In the genomic region with DNA sequence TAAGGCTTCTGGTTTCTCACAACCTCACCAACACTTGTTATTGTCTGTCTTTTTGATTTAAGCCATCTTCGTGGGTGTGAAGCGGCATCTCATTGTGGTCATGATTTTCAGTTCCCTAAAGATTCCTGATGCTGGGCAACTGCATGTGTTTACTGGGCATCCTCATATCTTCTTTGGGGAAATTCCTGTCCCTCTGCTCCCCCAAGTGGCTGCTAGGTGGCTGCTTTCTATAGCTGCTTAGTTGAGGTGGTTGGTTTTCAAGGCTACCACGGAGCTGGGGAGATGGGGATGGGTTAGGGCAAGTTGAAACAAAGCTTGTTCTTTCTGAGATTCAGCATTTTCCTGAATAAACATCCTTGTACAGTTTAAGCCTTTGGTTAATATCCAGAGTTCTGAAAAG, we compare ENCODE assay signal across 1 cellular context.
A peak's percentile ranks its signal among the peaks of the same experiment; 100 is the strongest.
TF ChIP-seq lines count a peak whose summit lies in the region.

No MANE protein-coding gene starts in this region.

TF ChIP-seq in HepG2, 621 proteins besides CTCF, POLR2A, EP300 and RAD21 (continued from another document):
- TF ChIP-seq, protein P1, sequence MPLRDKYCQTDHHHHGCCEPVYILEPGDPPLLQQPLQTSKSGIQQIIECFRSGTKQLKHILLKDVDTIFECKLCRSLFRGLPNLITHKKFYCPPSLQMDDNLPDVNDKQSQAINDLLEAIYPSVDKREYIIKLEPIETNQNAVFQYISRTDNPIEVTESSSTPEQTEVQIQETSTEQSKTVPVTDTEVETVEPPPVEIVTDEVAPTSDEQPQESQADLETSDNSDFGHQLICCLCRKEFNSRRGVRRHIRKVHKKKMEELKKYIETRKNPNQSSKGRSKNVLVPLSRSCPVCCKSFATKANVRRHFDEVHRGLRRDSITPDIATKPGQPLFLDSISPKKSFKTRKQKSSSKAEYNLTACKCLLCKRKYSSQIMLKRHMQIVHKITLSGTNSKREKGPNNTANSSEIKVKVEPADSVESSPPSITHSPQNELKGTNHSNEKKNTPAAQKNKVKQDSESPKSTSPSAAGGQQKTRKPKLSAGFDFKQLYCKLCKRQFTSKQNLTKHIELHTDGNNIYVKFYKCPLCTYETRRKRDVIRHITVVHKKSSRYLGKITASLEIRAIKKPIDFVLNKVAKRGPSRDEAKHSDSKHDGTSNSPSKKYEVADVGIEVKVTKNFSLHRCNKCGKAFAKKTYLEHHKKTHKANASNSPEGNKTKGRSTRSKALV (CRISPR knock-in tag; IDR thresholded peaks at IDR 0.05), result 0 out of 2 replicates have a peak, but pooled peaks have one; percentile 51
- TF ChIP-seq, protein P2, sequence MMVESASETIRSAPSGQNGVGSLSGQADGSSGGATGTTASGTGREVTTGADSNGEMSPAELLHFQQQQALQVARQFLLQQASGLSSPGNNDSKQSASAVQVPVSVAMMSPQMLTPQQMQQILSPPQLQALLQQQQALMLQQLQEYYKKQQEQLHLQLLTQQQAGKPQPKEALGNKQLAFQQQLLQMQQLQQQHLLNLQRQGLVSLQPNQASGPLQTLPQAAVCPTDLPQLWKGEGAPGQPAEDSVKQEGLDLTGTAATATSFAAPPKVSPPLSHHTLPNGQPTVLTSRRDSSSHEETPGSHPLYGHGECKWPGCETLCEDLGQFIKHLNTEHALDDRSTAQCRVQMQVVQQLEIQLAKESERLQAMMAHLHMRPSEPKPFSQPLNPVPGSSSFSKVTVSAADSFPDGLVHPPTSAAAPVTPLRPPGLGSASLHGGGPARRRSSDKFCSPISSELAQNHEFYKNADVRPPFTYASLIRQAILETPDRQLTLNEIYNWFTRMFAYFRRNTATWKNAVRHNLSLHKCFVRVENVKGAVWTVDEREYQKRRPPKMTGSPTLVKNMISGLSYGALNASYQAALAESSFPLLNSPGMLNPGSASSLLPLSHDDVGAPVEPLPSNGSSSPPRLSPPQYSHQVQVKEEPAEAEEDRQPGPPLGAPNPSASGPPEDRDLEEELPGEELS (CRISPR knock-in tag; IDR thresholded peaks at IDR 0.05), result 0 out of 2 replicates have a peak, but pooled peaks have one; percentile 26
- 0 out of 2 replicates have a peak, but pooled peaks have one; percentile 30 for TF ChIP-seq FOXO1 (CRISPR knock-in tag; IDR thresholded peaks at IDR 0.05)
- peak; percentile 38 for TF ChIP-seq TEAD3 (CRISPR knock-in tag; optimal IDR thresholded peaks at IDR 0.05; ENCODE audit: borderline replicate concordance)
- TF ChIP-seq ZNF7 (CRISPR knock-in tag; IDR thresholded peaks at IDR 0.05), result peak; percentile 44; the same call in 1 of the 2 replicates
- TF ChIP-seq, protein P3, sequence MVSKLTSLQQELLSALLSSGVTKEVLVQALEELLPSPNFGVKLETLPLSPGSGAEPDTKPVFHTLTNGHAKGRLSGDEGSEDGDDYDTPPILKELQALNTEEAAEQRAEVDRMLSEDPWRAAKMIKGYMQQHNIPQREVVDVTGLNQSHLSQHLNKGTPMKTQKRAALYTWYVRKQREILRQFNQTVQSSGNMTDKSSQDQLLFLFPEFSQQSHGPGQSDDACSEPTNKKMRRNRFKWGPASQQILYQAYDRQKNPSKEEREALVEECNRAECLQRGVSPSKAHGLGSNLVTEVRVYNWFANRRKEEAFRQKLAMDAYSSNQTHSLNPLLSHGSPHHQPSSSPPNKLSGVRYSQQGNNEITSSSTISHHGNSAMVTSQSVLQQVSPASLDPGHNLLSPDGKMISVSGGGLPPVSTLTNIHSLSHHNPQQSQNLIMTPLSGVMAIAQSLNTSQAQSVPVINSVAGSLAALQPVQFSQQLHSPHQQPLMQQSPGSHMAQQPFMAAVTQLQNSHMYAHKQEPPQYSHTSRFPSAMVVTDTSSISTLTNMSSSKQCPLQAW (CRISPR knock-in tag; IDR thresholded peaks at IDR 0.05), result 0 out of 2 replicates have a peak, but pooled peaks have one; percentile 25
- TF ChIP-seq, protein P4, sequence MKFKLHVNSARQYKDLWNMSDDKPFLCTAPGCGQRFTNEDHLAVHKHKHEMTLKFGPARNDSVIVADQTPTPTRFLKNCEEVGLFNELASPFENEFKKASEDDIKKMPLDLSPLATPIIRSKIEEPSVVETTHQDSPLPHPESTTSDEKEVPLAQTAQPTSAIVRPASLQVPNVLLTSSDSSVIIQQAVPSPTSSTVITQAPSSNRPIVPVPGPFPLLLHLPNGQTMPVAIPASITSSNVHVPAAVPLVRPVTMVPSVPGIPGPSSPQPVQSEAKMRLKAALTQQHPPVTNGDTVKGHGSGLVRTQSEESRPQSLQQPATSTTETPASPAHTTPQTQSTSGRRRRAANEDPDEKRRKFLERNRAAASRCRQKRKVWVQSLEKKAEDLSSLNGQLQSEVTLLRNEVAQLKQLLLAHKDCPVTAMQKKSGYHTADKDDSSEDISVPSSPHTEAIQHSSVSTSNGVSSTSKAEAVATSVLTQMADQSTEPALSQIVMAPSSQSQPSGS (CRISPR knock-in tag; IDR thresholded peaks at IDR 0.05), result 0 out of 2 replicates have a peak, but pooled peaks have one; percentile 38
- TF ChIP-seq, protein P5, sequence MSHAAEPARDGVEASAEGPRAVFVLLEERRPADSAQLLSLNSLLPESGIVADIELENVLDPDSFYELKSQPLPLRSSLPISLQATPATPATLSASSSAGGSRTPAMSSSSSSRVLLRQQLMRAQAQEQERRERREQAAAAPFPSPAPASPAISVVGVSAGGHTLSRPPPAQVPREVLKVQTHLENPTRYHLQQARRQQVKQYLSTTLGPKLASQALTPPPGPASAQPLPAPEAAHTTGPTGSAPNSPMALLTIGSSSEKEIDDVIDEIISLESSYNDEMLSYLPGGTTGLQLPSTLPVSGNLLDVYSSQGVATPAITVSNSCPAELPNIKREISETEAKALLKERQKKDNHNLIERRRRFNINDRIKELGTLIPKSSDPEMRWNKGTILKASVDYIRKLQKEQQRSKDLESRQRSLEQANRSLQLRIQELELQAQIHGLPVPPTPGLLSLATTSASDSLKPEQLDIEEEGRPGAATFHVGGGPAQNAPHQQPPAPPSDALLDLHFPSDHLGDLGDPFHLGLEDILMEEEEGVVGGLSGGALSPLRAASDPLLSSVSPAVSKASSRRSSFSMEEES (CRISPR knock-in tag; IDR thresholded peaks at IDR 0.05), result no peak
- TF ChIP-seq, protein P6, sequence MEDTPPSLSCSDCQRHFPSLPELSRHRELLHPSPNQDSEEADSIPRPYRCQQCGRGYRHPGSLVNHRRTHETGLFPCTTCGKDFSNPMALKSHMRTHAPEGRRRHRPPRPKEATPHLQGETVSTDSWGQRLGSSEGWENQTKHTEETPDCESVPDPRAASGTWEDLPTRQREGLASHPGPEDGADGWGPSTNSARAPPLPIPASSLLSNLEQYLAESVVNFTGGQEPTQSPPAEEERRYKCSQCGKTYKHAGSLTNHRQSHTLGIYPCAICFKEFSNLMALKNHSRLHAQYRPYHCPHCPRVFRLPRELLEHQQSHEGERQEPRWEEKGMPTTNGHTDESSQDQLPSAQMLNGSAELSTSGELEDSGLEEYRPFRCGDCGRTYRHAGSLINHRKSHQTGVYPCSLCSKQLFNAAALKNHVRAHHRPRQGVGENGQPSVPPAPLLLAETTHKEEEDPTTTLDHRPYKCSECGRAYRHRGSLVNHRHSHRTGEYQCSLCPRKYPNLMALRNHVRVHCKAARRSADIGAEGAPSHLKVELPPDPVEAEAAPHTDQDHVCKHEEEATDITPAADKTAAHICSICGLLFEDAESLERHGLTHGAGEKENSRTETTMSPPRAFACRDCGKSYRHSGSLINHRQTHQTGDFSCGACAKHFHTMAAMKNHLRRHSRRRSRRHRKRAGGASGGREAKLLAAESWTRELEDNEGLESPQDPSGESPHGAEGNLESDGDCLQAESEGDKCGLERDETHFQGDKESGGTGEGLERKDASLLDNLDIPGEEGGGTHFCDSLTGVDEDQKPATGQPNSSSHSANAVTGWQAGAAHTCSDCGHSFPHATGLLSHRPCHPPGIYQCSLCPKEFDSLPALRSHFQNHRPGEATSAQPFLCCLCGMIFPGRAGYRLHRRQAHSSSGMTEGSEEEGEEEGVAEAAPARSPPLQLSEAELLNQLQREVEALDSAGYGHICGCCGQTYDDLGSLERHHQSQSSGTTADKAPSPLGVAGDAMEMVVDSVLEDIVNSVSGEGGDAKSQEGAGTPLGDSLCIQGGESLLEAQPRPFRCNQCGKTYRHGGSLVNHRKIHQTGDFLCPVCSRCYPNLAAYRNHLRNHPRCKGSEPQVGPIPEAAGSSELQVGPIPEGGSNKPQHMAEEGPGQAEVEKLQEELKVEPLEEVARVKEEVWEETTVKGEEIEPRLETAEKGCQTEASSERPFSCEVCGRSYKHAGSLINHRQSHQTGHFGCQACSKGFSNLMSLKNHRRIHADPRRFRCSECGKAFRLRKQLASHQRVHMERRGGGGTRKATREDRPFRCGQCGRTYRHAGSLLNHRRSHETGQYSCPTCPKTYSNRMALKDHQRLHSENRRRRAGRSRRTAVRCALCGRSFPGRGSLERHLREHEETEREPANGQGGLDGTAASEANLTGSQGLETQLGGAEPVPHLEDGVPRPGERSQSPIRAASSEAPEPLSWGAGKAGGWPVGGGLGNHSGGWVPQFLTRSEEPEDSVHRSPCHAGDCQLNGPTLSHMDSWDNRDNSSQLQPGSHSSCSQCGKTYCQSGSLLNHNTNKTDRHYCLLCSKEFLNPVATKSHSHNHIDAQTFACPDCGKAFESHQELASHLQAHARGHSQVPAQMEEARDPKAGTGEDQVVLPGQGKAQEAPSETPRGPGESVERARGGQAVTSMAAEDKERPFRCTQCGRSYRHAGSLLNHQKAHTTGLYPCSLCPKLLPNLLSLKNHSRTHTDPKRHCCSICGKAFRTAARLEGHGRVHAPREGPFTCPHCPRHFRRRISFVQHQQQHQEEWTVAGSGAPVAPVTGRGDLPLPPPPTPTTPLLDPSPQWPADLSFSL (CRISPR knock-in tag; IDR thresholded peaks at IDR 0.05), result no peak
